30 cellular contexts compared by ENCODE assay signal in the genomic region with DNA sequence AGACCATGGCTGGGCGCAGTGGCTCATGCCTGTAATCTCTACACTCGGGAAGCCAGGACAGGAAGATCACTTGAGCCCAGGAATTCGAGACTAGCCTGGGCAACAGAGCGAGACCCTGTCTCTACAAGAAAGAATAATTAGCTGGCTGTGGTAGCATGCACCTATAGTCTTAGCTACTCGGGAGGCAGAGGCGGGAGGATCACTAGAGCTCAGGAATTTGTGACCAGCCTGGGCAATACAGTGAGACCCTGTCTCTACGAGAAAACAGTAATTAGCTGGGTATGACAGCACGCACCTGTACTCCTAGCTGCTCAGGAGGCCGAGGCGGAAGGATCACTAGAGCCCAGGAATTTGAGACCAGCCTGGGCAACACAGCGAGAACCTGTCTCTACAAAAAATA. TPM values are rescaled to one million over a fixed set of nuclear protein-coding genes. Genes with fewer than 3 reads are reported as not detected.
DNase-seq lines count a peak whose midpoint lies in the region; ATAC-seq, FAIRE-seq and TF ChIP-seq lines count a peak whose summit lies in the region.
"Had no signal": no experiment of that assay in that cellular context is flagged by ENCODE, and none has a peak within 500 bp of the region (broad histone marks: within the 10 kb centered on the region; RNA-seq: fewer than 3 reads in every experiment).

No MANE protein-coding gene starts in this region.

- no peaks in the 10 kb centered on the region for H3K9me3 ChIP-seq in CD4-positive, alpha-beta T cell (ENCODE audit: control insufficient read depth, low read length)
- no peaks in the 10 kb centered on the region for H3K9me3 ChIP-seq in endothelial cell of umbilical vein (replicated peaks; ENCODE audit: control insufficient read depth, insufficient read depth, low read length)
- H3K9me3 ChIP-seq: ovary, thoracic aorta, vagina had no signal

- no peak overlapping the region for H3K4me3 ChIP-seq in endothelial cell of umbilical vein (replicated peaks in 1 of 3; ENCODE audit: insufficient read depth in 1 of 3, low read depth in 1 of 3, low read length in 3 of 3)
- H3K4me3 ChIP-seq: ovary, thoracic aorta, vagina had no signal

- BruUV-seq in endothelial cell of umbilical vein (replicated peaks; lab: Mats Ljungman, UMichigan) = no TSS peak

- no peak overlapping the region for H3K27ac ChIP-seq in CD4-positive, alpha-beta T cell (ENCODE audit: low read depth, low read length)
- H3K27ac ChIP-seq in endothelial cell of umbilical vein (ENCODE audit: insufficient read depth, low read depth, low read length) = no peak overlapping the region
- H3K27ac ChIP-seq: epithelial cell of prostate, ovary, thoracic aorta, vagina had no signal

- dilution Hi-C loops in endothelial cell of umbilical vein (cut with MboI; ENCODE audit: extremely low pct_ligation_motif_present, low sequenced_read_pairs) = no loop called here

- H2AFZ ChIP-seq in endothelial cell of umbilical vein (ENCODE audit: low read depth, low read length) = no peak overlapping the region

- CTCF ChIA-PET in activated naive CD4-positive, alpha-beta T cell treated with anti-CD3 and anti-CD28 coated beads, Interleukin-2, amount 10 ng/mL, durations not matched to agents 7 days and 5 days (lab: Charles Lee) = interaction anchor here (1.0 to 1.5 kb wide), 3 partner anchors 30 to 63 kb away, joined by 3 to 4 read pairs (median 4); no protein-coding TSS in a partner anchor
- CTCF ChIA-PET in CD4-positive, alpha-beta T cell (lab: Charles Lee) = no interaction called here
- CTCF ChIA-PET in WTC11 (lab: Charles Lee) (interaction anchor here (0.6 to 2.6 kb wide), 9 partner anchors 22 to 267 kb away, joined by 3 to 21 read pairs (median 4); no protein-coding TSS in a partner anchor), endothelial cell of umbilical vein (lab: Charles Lee) (interaction anchor here (1.1 to 1.9 kb wide), 3 partner anchors 9 to 63 kb away, joined by 3 to 7 read pairs (median 5); no protein-coding TSS in a partner anchor)

- H3K4me3 Mint-ChIP-seq in activated naive CD4-positive, alpha-beta T cell treated with anti-CD3 and anti-CD28 coated beads, Interleukin-2, amount 10 ng/mL, durations not matched to agents 7 days and 5 days = no peak overlapping the region
- no peak overlapping the region for H3K4me3 Mint-ChIP-seq in CD4-positive, alpha-beta T cell
- H3K4me3 Mint-ChIP-seq in WTC11 = no peak overlapping the region
- H3K4me3 Mint-ChIP-seq: activated CD4-positive, alpha-beta memory T cell treated with anti-CD3 and anti-CD28 coated beads for 36 hours; nephron had no signal

- ATAC-seq in CD4-positive, alpha-beta T cell (ENCODE audit: poor library complexity) = no peak
- ATAC-seq in WTC11 = no peak
- ATAC-seq: activated CD4-positive, CD25-positive, alpha-beta regulatory T cell treated with anti-CD3 and anti-CD28 coated beads, Interleukin-2, amount 50 U/mL, for 24 hours; HCT116 had no signal

- POLR2A ChIA-PET in CD4-positive, alpha-beta T cell (lab: Charles Lee) = no interaction called here
- POLR2A ChIA-PET in WTC11 (lab: Charles Lee) (no interaction called here), endothelial cell of umbilical vein (lab: Charles Lee) (interaction anchor here (0.6 to 0.7 kb wide), 2 partner anchors 10 to 14 kb away, joined by 4 read pairs; no protein-coding TSS in a partner anchor)

- no peak for TF ChIP-seq POLR2A in endothelial cell of umbilical vein (IDR thresholded peaks at IDR 0.05; ENCODE audit: low read depth, low read length)

- H3K27ac Mint-ChIP-seq in activated naive CD4-positive, alpha-beta T cell treated with anti-CD3 and anti-CD28 coated beads, Interleukin-2, amount 10 ng/mL, durations not matched to agents 7 days and 5 days = peak overlapping the region; percentile 33
- peak overlapping the region; percentile 57 for H3K27ac Mint-ChIP-seq in CD4-positive, alpha-beta T cell
- H3K27ac Mint-ChIP-seq in WTC11 = no peak overlapping the region
- H3K27ac Mint-ChIP-seq: activated T-helper 2 cell treated with anti-CD3 and anti-CD28 coated beads, Interferon-gamma antibody, Interleukin-2, Interleukin-4, amounts not matched to agents 10 μg/mL and 5 μg/mL and 100 μg/mL, durations not matched to agents 14 hours and 24 hours and 36 hours; nephron had no signal

- H3K27me3 Mint-ChIP-seq in activated naive CD4-positive, alpha-beta T cell treated with anti-CD3 and anti-CD28 coated beads, Interleukin-2, amount 10 ng/mL, durations not matched to agents 7 days and 5 days = no peaks in the 10 kb centered on the region
- H3K27me3 Mint-ChIP-seq in CD4-positive, alpha-beta T cell = no peaks in the 10 kb centered on the region
- no peaks in the 10 kb centered on the region for H3K27me3 Mint-ChIP-seq in WTC11 (ENCODE audit: low read depth)
- H3K27me3 Mint-ChIP-seq: activated CD4-positive, alpha-beta memory T cell treated with anti-CD3 and anti-CD28 coated beads for 36 hours had no signal

- peak; percentile 72 for FAIRE-seq in endothelial cell of umbilical vein (lab: Jason Lieb, UNC)
- FAIRE-seq: D721Med, TTC549 had no signal

- no peak overlapping the region for H3K9ac ChIP-seq in endothelial cell of umbilical vein (replicated peaks; ENCODE audit: extremely low read depth, insufficient read depth, low read length)

- peaks cover 43% of the 10 kb centered on the region for H3K36me3 Mint-ChIP-seq in activated naive CD4-positive, alpha-beta T cell treated with anti-CD3 and anti-CD28 coated beads, Interleukin-2, amount 10 ng/mL, durations not matched to agents 7 days and 5 days
- H3K36me3 Mint-ChIP-seq in CD4-positive, alpha-beta T cell (ENCODE audit: low read depth) = peaks cover 47% of the 10 kb centered on the region
- peaks cover 5% of the 10 kb centered on the region for H3K36me3 Mint-ChIP-seq in WTC11

- no peak for TF ChIP-seq CTCF in CD4-positive, alpha-beta T cell (IDR thresholded peaks at IDR 0.05)
- TF ChIP-seq CTCF in WTC11 (IDR thresholded peaks at IDR 0.05) (no peak), endothelial cell of umbilical vein (IDR thresholded peaks at IDR 0.05; ENCODE audit: extremely low read depth in 1 of 2, insufficient read depth in 1 of 2, low read depth in 1 of 2, low read length in 2 of 2) (no peak)

- DNase-seq in activated naive CD4-positive, alpha-beta T cell treated with anti-CD3 and anti-CD28 coated beads, Interleukin-2, amount 10 ng/mL, durations not matched to agents 7 days and 5 days = no peak
- DNase-seq in activated naive CD4-positive, alpha-beta T cell (lab: John Stamatoyannopoulos, UW) = no peak
- no peak for DNase-seq in CD4-positive, alpha-beta T cell
- DNase-seq in WTC11 (ENCODE audit: low spot score) = no peak
- no peak for DNase-seq in endothelial cell of umbilical vein (ENCODE audit: low read depth, low spot score)
- no peak for DNase-seq in stimulated activated CD4-positive, alpha-beta T cell treated with anti-CD3 and anti-CD28 coated beads, Interleukin-12 subunit alpha, Interleukin-12 subunit beta, amount 100 ng/mL, for 4 hours
- no peak for DNase-seq in ecto neural progenitor cell (ENCODE audit: low spot score)
- DNase-seq in cerebellum (ENCODE audit: low spot score) = no peak
- DNase-seq: activated CD4-positive, alpha-beta memory T cell treated with anti-CD3 and anti-CD28 coated beads for 36 hours; activated CD8-positive, alpha-beta memory T cell treated with anti-CD3 and anti-CD28 coated beads, Interleukin-2, amount 50 U/mL, for 48 hours; DND-41; GF-D8; hypothalamus; IMR-90; left cardiac atrium; NCI-H1694; NCI-H446 treated with DMSO at 0.1 percent for 48 hours; NCI-H774; ovary; stimulated activated naive CD4-positive, alpha-beta T cell treated with Interleukin-2 at 50 U/mL for 16 hours; T-helper 1 cell had no signal

- no peaks in the 10 kb centered on the region for H3K27me3 ChIP-seq in CD4-positive, alpha-beta T cell (ENCODE audit: control insufficient read depth, insufficient read depth, low read length)
- no peaks in the 10 kb centered on the region for H3K27me3 ChIP-seq in endothelial cell of umbilical vein (ENCODE audit: control insufficient read depth in 2 of 2, insufficient read depth in 2 of 2, low read length in 2 of 2)
- H3K27me3 ChIP-seq: ovary, vagina had no signal

- no peaks in the 10 kb centered on the region for H3K9me3 Mint-ChIP-seq in activated naive CD4-positive, alpha-beta T cell treated with anti-CD3 and anti-CD28 coated beads, Interleukin-2, amount 10 ng/mL, durations not matched to agents 7 days and 5 days
- H3K9me3 Mint-ChIP-seq in CD4-positive, alpha-beta T cell = no peaks in the 10 kb centered on the region
- no peaks in the 10 kb centered on the region for H3K9me3 Mint-ChIP-seq in WTC11
- H3K9me3 Mint-ChIP-seq: activated CD4-positive, alpha-beta memory T cell treated with anti-CD3 and anti-CD28 coated beads for 36 hours; activated T-helper 2 cell treated with anti-CD3 and anti-CD28 coated beads, Interferon-gamma antibody, Interleukin-2, Interleukin-4, amounts not matched to agents 10 μg/mL and 5 μg/mL and 100 μg/mL, durations not matched to agents 14 hours and 24 hours and 36 hours; nephron had no signal

- no peaks in the 10 kb centered on the region for H4K20me1 ChIP-seq in endothelial cell of umbilical vein (replicated peaks; ENCODE audit: control insufficient read depth, extremely low read depth, insufficient read depth, low read length)

- H3K79me2 ChIP-seq in endothelial cell of umbilical vein (ENCODE audit: control insufficient read depth, insufficient read depth, low read length) = peaks cover 87% of the 10 kb centered on the region

- H3K4me2 ChIP-seq in endothelial cell of umbilical vein (ENCODE audit: insufficient read depth, low read length) = no peak overlapping the region

- intact Hi-C loops in CD4-positive, alpha-beta T cell (cut with DNase I, micrococcal nuclease) = no loop called here
- intact Hi-C loops in endothelial cell of umbilical vein (cut with micrococcal nuclease) = no loop called here

- H3K36me3 ChIP-seq in endothelial cell of umbilical vein (ENCODE audit: control insufficient read depth in 2 of 2, extremely low read depth in 1 of 2, insufficient read depth in 2 of 2, low read length in 2 of 2) = peaks cover 0 to 6% of the 10 kb centered on the region in 2 experiments
- H3K36me3 ChIP-seq: ovary, thoracic aorta, vagina had no signal

- peaks cover 29% of the 10 kb centered on the region for H3K4me1 Mint-ChIP-seq in activated naive CD4-positive, alpha-beta T cell treated with anti-CD3 and anti-CD28 coated beads, Interleukin-2, amount 10 ng/mL, durations not matched to agents 7 days and 5 days
- H3K4me1 Mint-ChIP-seq in CD4-positive, alpha-beta T cell (ENCODE audit: low read depth) = peaks cover 31% of the 10 kb centered on the region
- H3K4me1 Mint-ChIP-seq in WTC11 = no peaks in the 10 kb centered on the region

- H3K4me1 ChIP-seq in endothelial cell of umbilical vein (ENCODE audit: control insufficient read depth, extremely low read depth, insufficient read depth, low read length) = peaks cover 4% of the 10 kb centered on the region

- no peaks in the 10 kb centered on the region for H3K9me1 ChIP-seq in endothelial cell of umbilical vein (replicated peaks; ENCODE audit: control insufficient read depth, extremely low read depth, insufficient read depth, low read length)

RNA-seq across cellular contexts. Expression of a gene that starts 7.4 kb away (rescaled TPM):
- total RNA-seq in CD4-positive, alpha-beta T cell = 100 to 1,000 TPM; 159 to 160 TPM
- total RNA-seq in WTC11 (2021) = 174 to 210 TPM (median 191 TPM) in 3 replicates
- 154 and 165 TPM in 2 replicates for total RNA-seq in endothelial cell of umbilical vein
- 48.9 and 53.4 TPM in 2 replicates for polyA plus RNA-seq in endothelial cell of umbilical vein
- 46.5 and 50.1 TPM in 2 replicates for polyA plus RNA-seq in endothelial cell of umbilical vein (2011; cell fraction: cytosol; rRNA removed)
- polyA plus RNA-seq in endothelial cell of umbilical vein (2011; cell fraction: nucleus; rRNA removed) = 219 and 253 TPM in 2 replicates
- 97.1 and 125 TPM in 2 replicates for polyA plus RNA-seq in endothelial cell of umbilical vein (2012)
- polyA minus RNA-seq in endothelial cell of umbilical vein = 59.1 and 60.7 TPM in 2 replicates
- 110 TPM for polyA minus RNA-seq in endothelial cell of umbilical vein (2011; cell fraction: cytosol; rRNA and poly(A)+ RNA removed)
- 75.8 and 101 TPM in 2 replicates for polyA minus RNA-seq in endothelial cell of umbilical vein (2011; cell fraction: nucleus; rRNA and poly(A)+ RNA removed)
- 42.7 TPM for total RNA-seq in cerebellum

RNA-seq across cellular contexts. Expression of a gene that starts 43.8 kb away (rescaled TPM):
- 10 to 100 TPM; 14.6 to 17.2 TPM for total RNA-seq in CD4-positive, alpha-beta T cell
- 12.9 to 13.6 TPM (median 13.2 TPM) in 3 replicates for total RNA-seq in WTC11 (2021)
- total RNA-seq in endothelial cell of umbilical vein = 1.0 and 1.3 TPM in 2 replicates
- 0.70 and 1.3 TPM in 2 replicates for polyA plus RNA-seq in endothelial cell of umbilical vein
- polyA plus RNA-seq in endothelial cell of umbilical vein (2011; cell fraction: cytosol; rRNA removed) = 0.34 and 0.58 TPM in 2 replicates
- 0.34 and 0.69 TPM in 2 replicates for polyA plus RNA-seq in endothelial cell of umbilical vein (2011; cell fraction: nucleus; rRNA removed)
- 0.29 and 0.37 TPM in 2 replicates for polyA plus RNA-seq in endothelial cell of umbilical vein (2012)
- polyA minus RNA-seq in endothelial cell of umbilical vein = 1.6 and 3.0 TPM in 2 replicates
- polyA minus RNA-seq in endothelial cell of umbilical vein (2011; cell fraction: cytosol; rRNA and poly(A)+ RNA removed) = 5.1 TPM
- polyA minus RNA-seq in endothelial cell of umbilical vein (2011; cell fraction: nucleus; rRNA and poly(A)+ RNA removed) = 0.48 and 0.87 TPM in 2 replicates
- 4.9 TPM for total RNA-seq in cerebellum
